1 cellular context compared by ENCODE assay signal in genomic region chr2:152376968-152377367, GRCh38.
TF ChIP-seq lines count a peak whose summit lies in the region.

No MANE protein-coding gene starts in this region.

TF ChIP-seq in endothelial cell of umbilical vein, 7 proteins besides CTCF, POLR2A, EP300 and RAD21:
- TF ChIP-seq JUN (IDR thresholded peaks at IDR 0.05; ENCODE audit: borderline replicate concordance, insufficient read depth, insufficient read length, low read depth) (no peak), EZH2 (IDR thresholded peaks at IDR 0.05; ENCODE audit: borderline replicate concordance, low read depth, low read length, severe bottlenecking) (no peak), MYC (IDR thresholded peaks at IDR 0.05; ENCODE audit: low read depth, low read length) (no peak), GATA2 (IDR thresholded peaks at IDR 0.05; ENCODE audit: insufficient read depth, insufficient read length, low read depth, low read length) (no peak), POLR2AphosphoS5 (IDR thresholded peaks at IDR 0.05; ENCODE audit: insufficient read depth, low read depth, low read length) (no peak), FOS (IDR thresholded peaks at IDR 0.05; ENCODE audit: borderline replicate concordance, insufficient read depth, low read length) (no peak), MAX (IDR thresholded peaks at IDR 0.05; ENCODE audit: insufficient read depth, insufficient read length) (no peak)
